In the genomic region with DNA sequence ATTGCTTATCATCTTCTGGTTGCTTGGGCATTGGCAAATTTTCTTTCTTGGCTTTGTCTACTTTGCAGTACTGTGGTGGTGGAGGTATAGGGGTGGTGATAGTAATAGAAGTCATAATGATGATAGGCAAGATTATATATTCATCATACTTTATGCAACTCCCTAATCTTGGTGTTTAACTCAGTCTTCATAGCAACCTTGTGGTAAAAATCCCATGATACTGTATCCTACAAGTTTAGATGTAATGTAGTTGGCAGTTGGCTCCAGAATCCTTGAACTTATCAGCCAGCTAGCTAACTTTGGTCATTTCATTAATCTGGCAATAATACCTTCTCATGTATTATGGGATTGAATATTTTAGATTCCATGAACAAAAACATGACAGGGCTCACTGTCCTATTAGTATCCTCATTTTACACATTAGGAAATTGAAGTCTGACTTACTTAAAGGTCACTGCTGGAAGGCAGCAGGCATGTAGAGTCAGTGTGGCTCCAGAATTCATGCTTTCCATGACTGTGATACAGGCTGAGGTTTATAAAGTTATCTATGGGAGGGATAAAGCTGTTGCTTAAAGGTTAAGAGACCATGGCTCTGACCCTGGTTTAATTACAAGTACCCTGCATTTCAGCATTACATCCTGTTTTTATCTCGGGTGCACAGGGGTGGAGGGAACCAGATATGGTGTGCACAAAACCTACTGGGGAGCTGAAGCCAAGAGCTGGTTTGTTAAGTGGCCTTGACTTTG, we compare ENCODE assay signal across 1 cellular context.
TF ChIP-seq lines count a peak whose summit lies in the region.

No MANE protein-coding gene starts in this region.

TF ChIP-seq in IMR-90, 13 proteins besides CTCF, POLR2A, EP300 and RAD21 (continued from another document):
- TF ChIP-seq, protein P1, sequence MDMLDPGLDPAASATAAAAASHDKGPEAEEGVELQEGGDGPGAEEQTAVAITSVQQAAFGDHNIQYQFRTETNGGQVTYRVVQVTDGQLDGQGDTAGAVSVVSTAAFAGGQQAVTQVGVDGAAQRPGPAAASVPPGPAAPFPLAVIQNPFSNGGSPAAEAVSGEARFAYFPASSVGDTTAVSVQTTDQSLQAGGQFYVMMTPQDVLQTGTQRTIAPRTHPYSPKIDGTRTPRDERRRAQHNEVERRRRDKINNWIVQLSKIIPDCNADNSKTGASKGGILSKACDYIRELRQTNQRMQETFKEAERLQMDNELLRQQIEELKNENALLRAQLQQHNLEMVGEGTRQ (IDR thresholded peaks at IDR 0.05; ENCODE audit: low read depth, low read length): no peak
- TF ChIP-seq CHD1 (IDR thresholded peaks at IDR 0.05; ENCODE audit: low read depth, low read length) (no peak), MXI1 (IDR thresholded peaks at IDR 0.05; ENCODE audit: borderline replicate concordance, low read depth, low read length) (no peak), MAZ (IDR thresholded peaks at IDR 0.05; ENCODE audit: borderline replicate concordance, low read depth, low read length) (no peak), CEBPB (IDR thresholded peaks at IDR 0.05; ENCODE audit: low read depth, low read length) (no peak), RFX5 (IDR thresholded peaks at IDR 0.05; ENCODE audit: low read depth, low read length) (no peak), RCOR1 (IDR thresholded peaks at IDR 0.05; ENCODE audit: insufficient replicate concordance, low read length) (no peak), MAFK (IDR thresholded peaks at IDR 0.05; ENCODE audit: low read depth, low read length) (no peak), BHLHE40 (IDR thresholded peaks at IDR 0.05; ENCODE audit: low read depth, low read length) (no peak)
- TF ChIP-seq, protein P2, sequence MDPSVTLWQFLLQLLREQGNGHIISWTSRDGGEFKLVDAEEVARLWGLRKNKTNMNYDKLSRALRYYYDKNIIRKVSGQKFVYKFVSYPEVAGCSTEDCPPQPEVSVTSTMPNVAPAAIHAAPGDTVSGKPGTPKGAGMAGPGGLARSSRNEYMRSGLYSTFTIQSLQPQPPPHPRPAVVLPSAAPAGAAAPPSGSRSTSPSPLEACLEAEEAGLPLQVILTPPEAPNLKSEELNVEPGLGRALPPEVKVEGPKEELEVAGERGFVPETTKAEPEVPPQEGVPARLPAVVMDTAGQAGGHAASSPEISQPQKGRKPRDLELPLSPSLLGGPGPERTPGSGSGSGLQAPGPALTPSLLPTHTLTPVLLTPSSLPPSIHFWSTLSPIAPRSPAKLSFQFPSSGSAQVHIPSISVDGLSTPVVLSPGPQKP (IDR thresholded peaks at IDR 0.05; ENCODE audit: borderline replicate concordance, low read depth, low read length): no peak
